ENCODE assay signal across 9 cellular contexts in genomic region chr17:31560836-31561235, GRCh38.
A peak's percentile ranks its signal among the peaks of the same experiment; 100 is the strongest.
DNase-seq lines count a peak whose midpoint lies in the region; ATAC-seq and TF ChIP-seq lines count a peak whose summit lies in the region.
"Had no signal": no experiment of that assay in that cellular context is flagged by ENCODE, and none has a peak within 500 bp of the region (broad histone marks: within the 10 kb centered on the region; RNA-seq: fewer than 3 reads in every experiment).

No MANE protein-coding gene starts in this region.

- H3K4me3 ChIP-seq in Panc1 (ENCODE audit: low read depth in 2 of 2, low read length in 2 of 2) = peak overlapping the region; percentile 69 to 85
- H3K4me3 ChIP-seq in esophagus squamous epithelium = peak overlapping the region in 3 of 4 donors; percentile 66 to 91 (median 67)
- no peak overlapping the region for H3K4me3 ChIP-seq in testis

- no peaks in the 10 kb centered on the region for H3K27me3 ChIP-seq in CD4-positive, alpha-beta T cell (ENCODE audit: control insufficient read depth, insufficient read depth, low read length)
- no peaks in the 10 kb centered on the region for H3K27me3 ChIP-seq in Panc1 (ENCODE audit: control insufficient read depth, insufficient read depth, low read length)
- no peaks in the 10 kb centered on the region for H3K27me3 ChIP-seq in esophagus squamous epithelium
- no peaks in the 10 kb centered on the region for H3K27me3 ChIP-seq in testis

- CTCF ChIA-PET in CD4-positive, alpha-beta T cell (lab: Charles Lee) = no interaction called here
- CTCF ChIA-PET in Panc1 (lab: Charles Lee) = interaction anchor here (1.0 kb wide), 1 partner anchor 282 kb away, joined by 3 read pairs; no protein-coding TSS in a partner anchor

- H3K36me3 Mint-ChIP-seq in CD4-positive, alpha-beta T cell (ENCODE audit: low read depth) = no peaks in the 10 kb centered on the region
- peaks cover 0 to 3% of the 10 kb centered on the region in 2 donors for H3K36me3 Mint-ChIP-seq in stimulated activated naive B cell treated with anti-CD40 and anti-IgM and Interleukin-4, amounts not matched to agents 10 μg/mL and 1 μg/mL and 100 μg/mL, for 72 hours

- DNase-seq in CD4-positive, alpha-beta T cell = no peak
- DNase-seq in Panc1 (ENCODE audit: low read depth, low spot score) (no peak), esophagus squamous epithelium (lab: John Stamatoyannopoulos, UW) (no peak), omental fat pad (ENCODE audit: low spot score) (no peak), testis (no peak), NCI-H1048 (lab: John Stamatoyannopoulos, UW) (no peak), NOMO-1 (lab: John Stamatoyannopoulos, UW; ENCODE audit: unreplicated experiment in 2 of 2) (no peak)
- no peak for DNase-seq in stimulated activated naive B cell treated with anti-CD40 and anti-IgM and Interleukin-4, amounts not matched to agents 10 μg/mL and 1 μg/mL and 100 μg/mL, for 72 hours
- DNase-seq: activated naive CD4-positive, alpha-beta T cell treated with Interleukin-2 at 50 U/mL for 16 hours had no signal

- no peak overlapping the region for H3K27ac ChIP-seq in CD4-positive, alpha-beta T cell (ENCODE audit: low read depth, low read length)
- peak overlapping the region; percentile 83 for H3K27ac ChIP-seq in Panc1 (ENCODE audit: low read length)
- peak overlapping the region; percentile 91 to 93 (median 92) for H3K27ac ChIP-seq in esophagus squamous epithelium
- no peak overlapping the region for H3K27ac ChIP-seq in testis

- TSS peak; percentile 62 for BruUV-seq in Panc1 (replicated peaks; lab: Mats Ljungman, UMichigan)

- WGBS in esophagus squamous epithelium, 2 donors = 17 to 52% methylated on average over 3 to 5 of the region's 6 CpGs
- WGBS in testis, 2 donors = 30 to 47% methylated on average over 4 to 6 of the region's 6 CpGs

- POLR2A ChIA-PET in CD4-positive, alpha-beta T cell (lab: Charles Lee) = no interaction called here
- POLR2A ChIA-PET in Panc1 (lab: Charles Lee) = interaction anchor here (0.5 kb wide), 1 partner anchor 376 kb away, joined by 3 read pairs; the partner anchor contains the start of gene SUZ12

- no peak overlapping the region for H3K27ac Mint-ChIP-seq in CD4-positive, alpha-beta T cell
- H3K27ac Mint-ChIP-seq in stimulated activated naive B cell treated with anti-CD40 and anti-IgM and Interleukin-4, amounts not matched to agents 10 μg/mL and 1 μg/mL and 100 μg/mL, for 72 hours = no peak overlapping the region

- no peaks in the 10 kb centered on the region for H3K9me3 Mint-ChIP-seq in CD4-positive, alpha-beta T cell
- H3K9me3 Mint-ChIP-seq in stimulated activated naive B cell treated with anti-CD40 and anti-IgM and Interleukin-4, amounts not matched to agents 10 μg/mL and 1 μg/mL and 100 μg/mL, for 72 hours = no peaks in the 10 kb centered on the region

- H3K4me1 ChIP-seq in Panc1 (ENCODE audit: control insufficient read depth, insufficient read depth, low read length) (peaks cover 47% of the 10 kb centered on the region), esophagus squamous epithelium (peaks cover 39 to 71% (median 49%) of the 10 kb centered on the region in 3 donors), testis (no peaks in the 10 kb centered on the region)

- TF ChIP-seq CTCF in CD4-positive, alpha-beta T cell (IDR thresholded peaks at IDR 0.05) = no peak
- no peak for TF ChIP-seq CTCF in Panc1 (IDR thresholded peaks at IDR 0.05)
- no peak for TF ChIP-seq CTCF in esophagus squamous epithelium (IDR thresholded peaks at IDR 0.05)
- no peak for TF ChIP-seq CTCF in omental fat pad (IDR thresholded peaks at IDR 0.05)
- no peak for TF ChIP-seq CTCF in testis (IDR thresholded peaks at IDR 0.05)

- H3K4me1 Mint-ChIP-seq in CD4-positive, alpha-beta T cell (ENCODE audit: low read depth) = peaks cover 12% of the 10 kb centered on the region
- H3K4me1 Mint-ChIP-seq in stimulated activated naive B cell treated with anti-CD40 and anti-IgM and Interleukin-4, amounts not matched to agents 10 μg/mL and 1 μg/mL and 100 μg/mL, for 72 hours = peaks cover 18 to 27% of the 10 kb centered on the region in 2 donors

- peaks cover 4% of the 10 kb centered on the region for H3K27me3 Mint-ChIP-seq in CD4-positive, alpha-beta T cell
- no peaks in the 10 kb centered on the region for H3K27me3 Mint-ChIP-seq in stimulated activated naive B cell treated with anti-CD40 and anti-IgM and Interleukin-4, amounts not matched to agents 10 μg/mL and 1 μg/mL and 100 μg/mL, for 72 hours

- TF ChIP-seq POLR2A in esophagus squamous epithelium (IDR thresholded peaks at IDR 0.05) (no peak), testis (IDR thresholded peaks at IDR 0.05) (no peak)

- in situ Hi-C loops in Panc1 (cut with HindIII; ENCODE audit: low pct_unique_long_range_greater_than_20kb, low sequenced_read_pairs) = no loop called here

- H3K4me3 Mint-ChIP-seq in CD4-positive, alpha-beta T cell = peak overlapping the region; percentile 70
- no peak overlapping the region for H3K4me3 Mint-ChIP-seq in stimulated activated naive B cell treated with anti-CD40 and anti-IgM and Interleukin-4, amounts not matched to agents 10 μg/mL and 1 μg/mL and 100 μg/mL, for 72 hours

- intact Hi-C loops in CD4-positive, alpha-beta T cell (cut with DNase I, micrococcal nuclease) = no loop called here
- intact Hi-C loops in Panc1 (cut with micrococcal nuclease; ENCODE audit: unreplicated experiment) = no loop called here
- intact Hi-C loops in esophagus squamous epithelium (cut with DNase I) = no loop called here
- intact Hi-C loops in testis (cut with DNase I; ENCODE audit: low total_unique reads) = no loop called here

- no peaks in the 10 kb centered on the region for H3K9me3 ChIP-seq in CD4-positive, alpha-beta T cell (ENCODE audit: control insufficient read depth, low read length)
- H3K9me3 ChIP-seq in Panc1 (ENCODE audit: control insufficient read depth, insufficient read depth, low read depth, low read length) = no peaks in the 10 kb centered on the region
- H3K9me3 ChIP-seq in esophagus squamous epithelium = no peaks in the 10 kb centered on the region
- H3K9me3 ChIP-seq in testis = no peaks in the 10 kb centered on the region

- ATAC-seq in CD4-positive, alpha-beta T cell (ENCODE audit: poor library complexity) = no peak
- ATAC-seq in Panc1 (0 out of 2 replicates have a peak, but pooled peaks have one; percentile 17), omental fat pad (ENCODE audit: low FRiP score) (peak; percentile 1)
- no peak for ATAC-seq in stimulated activated naive B cell treated with anti-CD40 and anti-IgM and Interleukin-4, amounts not matched to agents 10 μg/mL and 1 μg/mL and 100 μg/mL, for 72 hours (replicated peaks)

- no peaks in the 10 kb centered on the region for H3K36me3 ChIP-seq in Panc1 (ENCODE audit: control insufficient read depth, insufficient read depth, low read length)
- H3K36me3 ChIP-seq in esophagus squamous epithelium = peaks cover 0 to 5% (median 0%) of the 10 kb centered on the region in 3 donors
- no peaks in the 10 kb centered on the region for H3K36me3 ChIP-seq in testis (ENCODE audit: low read depth, missing control alignments)

Comparison
In these comparisons a context has a peak if more than half of its experiments do, and no peak if none do; other contexts are left out.
1. ATAC-seq: peak in Panc1 (single experiment) and omental fat pad (single experiment); none in CD4-positive, alpha-beta T cell (single experiment) and stimulated activated naive B cell treated with anti-CD40 and anti-IgM and Interleukin-4, amounts not matched to agents 10 μg/mL and 1 μg/mL and 100 μg/mL, for 72 hours (0 of 2).
2. H3K27ac ChIP-seq: peak in Panc1 (single experiment) and esophagus squamous epithelium (4 of 4); none in CD4-positive, alpha-beta T cell (single experiment) and testis (0 of 2).
3. H3K4me3 ChIP-seq: peak in Panc1 (2 of 2) and esophagus squamous epithelium (3 of 4); none in testis (0 of 2).